In the genomic region with DNA sequence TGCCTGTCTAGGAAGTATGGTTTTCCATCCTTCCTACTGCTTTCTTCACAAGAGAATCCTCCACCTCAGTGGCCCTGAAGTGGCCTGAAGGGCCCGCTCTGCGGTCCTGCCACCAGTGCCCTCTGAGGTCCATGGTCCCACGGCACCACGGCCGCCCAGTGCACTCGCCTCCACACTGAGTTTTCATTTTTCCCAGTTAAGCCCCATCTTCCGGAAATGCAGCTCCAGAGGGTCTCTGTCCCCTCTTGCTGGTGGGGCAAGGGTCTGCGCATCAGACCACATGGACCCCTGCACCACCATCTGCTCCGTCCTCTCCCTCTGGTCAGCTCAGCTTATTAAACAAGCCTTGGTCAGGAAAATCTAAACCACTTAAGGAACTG, we compare ENCODE assay signal across 11 cellular contexts. TPM values are rescaled to one million over a fixed set of nuclear protein-coding genes. Genes with fewer than 3 reads are reported as not detected.
DNase-seq lines count a peak whose midpoint lies in the region; ATAC-seq, FAIRE-seq and TF ChIP-seq lines count a peak whose summit lies in the region.
"Had no signal": no experiment of that assay in that cellular context is flagged by ENCODE, and none has a peak within 500 bp of the region (broad histone marks: within the 10 kb centered on the region; RNA-seq: fewer than 3 reads in every experiment).

No MANE protein-coding gene starts in this region.

- H3K27me3 Mint-ChIP-seq in CD14-positive monocyte (ENCODE audit: low read depth in 3 of 3) (peaks cover 0 to 2% (median 1%) of the 10 kb centered on the region in 3 donors), nephron (ENCODE audit: low read depth) (peaks cover 9% of the 10 kb centered on the region)

- TF ChIP-seq EP300 in GM12878 (IDR thresholded peaks at IDR 0.05; ENCODE audit: borderline replicate concordance in 1 of 2, control insufficient read depth in 1 of 2, low read depth in 2 of 2, low read length in 2 of 2), result no peak

- CTCF ChIA-PET in GM12878 (lab: Yijun Ruan, JAX), result interaction anchor here (0.6 to 7.9 kb wide), 4 partner anchors 20 to 1402 kb away, joined by 3 to 196 read pairs (median 36); partner anchors contain the start of gene CAPN10

- no peak for TF ChIP-seq RAD21 in GM12878 (IDR thresholded peaks at IDR 0.05; ENCODE audit: insufficient read depth, low read depth, low read length)

- no peak for DNase-seq in CD14-positive monocyte (ENCODE audit: low spot score)
- no peak for DNase-seq in GM12878 (ENCODE audit: low read depth, low spot score)
- DNase-seq in D721Med (ENCODE audit: insufficient read length, low spot score), result no peak
- no peak for DNase-seq in hypothalamus (lab: John Stamatoyannopoulos, UW)
- no peak for DNase-seq in kidney tubule cell (ENCODE audit: low spot score)
- DNase-seq: DMS 273 treated with DMSO at 0.1 percent for 48 hours, heart left ventricle, NCI-H1694 treated with DMSO at 0.1 percent for 48 hours had no signal

- H3K9me3 ChIP-seq in KOPT-K1 (ENCODE audit: insufficient read depth, low read length, poor library complexity, severe bottlenecking) (no peaks in the 10 kb centered on the region), GM12878 (replicated peaks; ENCODE audit: control insufficient read depth, insufficient read depth, low read length) (no peaks in the 10 kb centered on the region)
- H3K9me3 ChIP-seq: heart left ventricle had no signal

- H3K27ac ChIP-seq in KOPT-K1 (ENCODE audit: low read depth, low read length, poor library complexity, severe bottlenecking), result peak overlapping the region; percentile 85
- peak overlapping the region; percentile 97 for H3K27ac ChIP-seq in GM12878 (ENCODE audit: control insufficient read depth, insufficient read depth)

- POLR2A ChIA-PET in GM12878 (lab: Charles Lee), result interaction anchor here (1.1 to 7.8 kb wide), 5 partner anchors 13 to 58 kb away, joined by 3 to 233 read pairs (median 5); partner anchors contain the start of gene CAPN10

- H3K27me3 ChIP-seq in GM12878 (replicated peaks in 1 of 2; ENCODE audit: control insufficient read depth in 2 of 2, insufficient read depth in 2 of 2, low read length in 1 of 2), result no peaks in the 10 kb centered on the region
- H3K27me3 ChIP-seq: heart left ventricle had no signal

- no peak overlapping the region for H3K4me3 ChIP-seq in GM12878

- 96% methylated on average over 8 of the region's 9 CpGs for WGBS in GM12878 (ENCODE audit: insufficient coverage, insufficient replicate concordance, low lambda C conversion rate, missing lambda C conversion rate)

- H3K4me1 ChIP-seq in GM12878 (ENCODE audit: control insufficient read depth, insufficient read depth, low read length), result peaks cover 46% of the 10 kb centered on the region

- H2AFZ ChIP-seq in GM12878 (ENCODE audit: control insufficient read depth, low read depth, low read length), result no peak overlapping the region

- H3K9ac ChIP-seq in GM12878 (ENCODE audit: control insufficient read depth, insufficient read depth, low read length), result no peak overlapping the region

- no peak for TF ChIP-seq POLR2A in GM12878 (IDR thresholded peaks at IDR 0.05; ENCODE audit: low read depth, low read length)

- H3K36me3 ChIP-seq in KOPT-K1 (ENCODE audit: insufficient read depth, low read length) (peaks cover 13% of the 10 kb centered on the region; the same call in 1 of the 2 replicates), GM12878 (ENCODE audit: control insufficient read depth in 2 of 2, insufficient read depth in 2 of 2, low read length in 1 of 2) (peaks cover 0 to 5% of the 10 kb centered on the region in 2 experiments; a peak in 2 of 4 replicates)

- in situ Hi-C loops in GM12878 (cut with MboI), result no loop called here

- H3K79me2 ChIP-seq in GM12878 (ENCODE audit: control insufficient read depth, insufficient read depth, low read length), result peaks cover 48% of the 10 kb centered on the region

- no peaks in the 10 kb centered on the region for H4K20me1 ChIP-seq in GM12878 (ENCODE audit: control insufficient read depth, insufficient read depth)

- ATAC-seq in GM12878 (no peak), GM21515 (IDR thresholded peaks at IDR 0.05; ENCODE audit: unreplicated experiment) (no peak)
- ATAC-seq: heart left ventricle had no signal

- H3K4me2 ChIP-seq in GM12878 (ENCODE audit: control insufficient read depth, insufficient read depth), result peak overlapping the region; percentile 100

- BruUV-seq in GM12878 (replicated peaks; lab: Mats Ljungman, UMichigan), result no TSS peak

- H3K36me3 Mint-ChIP-seq in CD14-positive monocyte (peaks cover 19 to 22% of the 10 kb centered on the region in 2 donors), nephron (ENCODE audit: low read depth) (peaks cover 3% of the 10 kb centered on the region)

- SMC1A ChIA-PET in GM12878 (lab: Charles Lee; ENCODE audit: uncharacterized antibody, unreplicated experiment), result interaction anchor here (1.4 to 12.1 kb wide), 4 partner anchors 17 to 57 kb away, joined by 4 to 124 read pairs (median 28); partner anchors contain the start of gene CAPN10

- no peak for FAIRE-seq in GM12878 (lab: Jason Lieb, UNC)
- FAIRE-seq in D721Med (lab: Jason Lieb, UNC), result no peak

- TF ChIP-seq CTCF in CD14-positive monocyte (IDR thresholded peaks at IDR 0.05) (no peak), GM12878 (IDR thresholded peaks at IDR 0.05 in 2 of 3, conservative IDR thresholded peaks at IDR 0.05 in 1 of 3; ENCODE audit: control insufficient read depth in 2 of 3, extremely low read depth in 1 of 3, insufficient read depth in 1 of 3, low read depth in 3 of 3, low read length in 3 of 3) (no peak), nephron (IDR thresholded peaks at IDR 0.05; ENCODE audit: unreplicated experiment in 3 of 3) (no peak), D721Med (IDR thresholded peaks at IDR 0.05; ENCODE audit: insufficient read depth, missing control alignments) (no peak)

- H3K4me1 Mint-ChIP-seq in CD14-positive monocyte, result peaks cover 69% of the 10 kb centered on the region
- peaks cover 36% of the 10 kb centered on the region for H3K4me1 Mint-ChIP-seq in nephron

- RAD21 ChIA-PET in GM12878 (lab: Charles Lee; ENCODE audit: unreplicated experiment), result interaction anchor here (1.9 to 11.7 kb wide), 3 partner anchors 8 to 50 kb away, joined by 5 to 206 read pairs (median 29); partner anchors contain the start of gene CAPN10

- H3K27ac Mint-ChIP-seq in CD14-positive monocyte (peak overlapping the region in 6 of 7 donors; percentile 66 to 100 (median 97)), nephron (no peak overlapping the region)

- H3K9me3 Mint-ChIP-seq in CD14-positive monocyte (no peaks in the 10 kb centered on the region), nephron (no peaks in the 10 kb centered on the region)

- intact Hi-C loops in CD14-positive monocyte (cut with micrococcal nuclease) (loop anchor here in 1 of 2 donors (5.0 kb wide), 1 partner anchor 63 kb away; the partner anchor contains the start of gene GPR35), GM12878 (cut with micrococcal nuclease; ENCODE audit: unreplicated experiment) (no loop called here)

- peak overlapping the region; percentile 20 to 59 for H3K4me3 Mint-ChIP-seq in CD14-positive monocyte
- H3K4me3 Mint-ChIP-seq in nephron, result peak overlapping the region in 2 of 3 experiments; percentile 52 to 68

RNA-seq across cellular contexts. Expression of gene DUSP28, which starts 4.0 kb away (rescaled TPM):
- 10 to 100 TPM; 17.1 to 17.7 TPM for polyA plus RNA-seq in CD14-positive monocyte
- total RNA-seq in GM12878 (2013; cell fraction: nucleolus; rRNA removed), result 10.4 and 11.4 TPM in 2 replicates
- total RNA-seq in GM12878 (2014; rRNA removed), result 8.2 and 8.6 TPM in 2 replicates
- total RNA-seq in GM12878 (2014; rRNA removed; fragmentation: Illumina TruSeq; extraction: Trizol), result 3.4 and 3.6 TPM in 2 replicates
- 4.8 and 5.2 TPM in 2 replicates for total RNA-seq in GM12878 (2021)
- 3.1 TPM for polyA plus RNA-seq in GM12878 (2011; ENCODE audit: low read depth)
- polyA plus RNA-seq in GM12878 (2011; rRNA removed), result 9.5 and 11.0 TPM in 2 replicates
- polyA plus RNA-seq in GM12878 (2011; cell fraction: cytosol; rRNA removed), result 6.3 and 6.4 TPM in 2 replicates
- 3.7 and 5.9 TPM in 2 replicates for polyA plus RNA-seq in GM12878 (2011; cell fraction: nucleus; rRNA removed)
- 7.7 and 8.3 TPM in 2 replicates for polyA plus RNA-seq in GM12878 (2012)
- polyA plus RNA-seq in GM12878 (2014; fragmentation: Illumina TruSeq; extraction: Trizol), result 4.4 and 4.6 TPM in 2 replicates
- polyA plus RNA-seq in GM12878 (2014; fragmentation: Nextera tagmentation; extraction: Ambion mirVana), result 1 to 10 TPM; 2.5 to 3.0 TPM
- polyA plus RNA-seq in GM12878 (2014; rRNA removed), result 6.2 and 7.6 TPM in 2 replicates
- polyA plus RNA-seq in GM12878 (2016; fragmentation: Nextera tagmentation; extraction: Ambion mirVana), result 10 to 100 TPM; 11.6 to 12.5 TPM
- polyA minus RNA-seq in GM12878 (2011; rRNA and poly(A)+ RNA removed), result 7.6 and 10.9 TPM in 2 replicates
- polyA minus RNA-seq in GM12878 (2011; cell fraction: cytosol; rRNA and poly(A)+ RNA removed), result 1.7 and 3.6 TPM in 2 replicates
- 6.4 and 11.9 TPM in 2 replicates for polyA minus RNA-seq in GM12878 (2011; cell fraction: nucleus; rRNA and poly(A)+ RNA removed)

RNA-seq across cellular contexts. Expression of gene RNPEPL1, which starts 4.1 kb away (rescaled TPM):
- 10 to 100 TPM; 15.4 to 36.4 TPM for polyA plus RNA-seq in CD14-positive monocyte
- total RNA-seq in GM12878 (2013; cell fraction: nucleolus; rRNA removed), result 20.1 and 20.4 TPM in 2 replicates
- 18.1 and 21.6 TPM in 2 replicates for total RNA-seq in GM12878 (2014; rRNA removed)
- 5.4 and 6.2 TPM in 2 replicates for total RNA-seq in GM12878 (2014; rRNA removed; fragmentation: Illumina TruSeq; extraction: Trizol)
- 49.5 and 53.5 TPM in 2 replicates for total RNA-seq in GM12878 (2021)
- 13.5 TPM for polyA plus RNA-seq in GM12878 (2011; ENCODE audit: low read depth)
- 2.2 and 5.4 TPM in 2 replicates for polyA plus RNA-seq in GM12878 (2011; rRNA removed)
- polyA plus RNA-seq in GM12878 (2011; cell fraction: cytosol; rRNA removed), result 16.9 and 21.7 TPM in 2 replicates
- 81.1 and 82.2 TPM in 2 replicates for polyA plus RNA-seq in GM12878 (2011; cell fraction: nucleus; rRNA removed)
- 34.1 and 38.3 TPM in 2 replicates for polyA plus RNA-seq in GM12878 (2012)
- polyA plus RNA-seq in GM12878 (2014; fragmentation: Illumina TruSeq; extraction: Trizol), result 1.1 and 6.7 TPM in 2 replicates
- polyA plus RNA-seq in GM12878 (2014; fragmentation: Nextera tagmentation; extraction: Ambion mirVana), result 1 to 10 TPM in 1 of 2 experiments, under 1 TPM in 1; 0.24 to 1.2 TPM
- 32.0 and 42.9 TPM in 2 replicates for polyA plus RNA-seq in GM12878 (2014; rRNA removed)
- 1 to 10 TPM; 6.9 to 9.6 TPM for polyA plus RNA-seq in GM12878 (2016; fragmentation: Nextera tagmentation; extraction: Ambion mirVana)
- 8.1 and 20.4 TPM in 2 replicates for polyA minus RNA-seq in GM12878 (2011; rRNA and poly(A)+ RNA removed)
- polyA minus RNA-seq in GM12878 (2011; cell fraction: cytosol; rRNA and poly(A)+ RNA removed), result 23.8 and 30.4 TPM in 2 replicates
- 12.5 and 29.9 TPM in 2 replicates for polyA minus RNA-seq in GM12878 (2011; cell fraction: nucleus; rRNA and poly(A)+ RNA removed)

RNA-seq across cellular contexts. Expression of gene ANKMY1, which starts 6.4 kb away (rescaled TPM):
- polyA plus RNA-seq in CD14-positive monocyte, result 1 to 10 TPM; 2.1 to 2.9 TPM
- total RNA-seq in GM12878 (2013; cell fraction: nucleolus; rRNA removed), result 30.8 and 36.5 TPM in 2 replicates
- total RNA-seq in GM12878 (2014; rRNA removed), result 8.4 and 11.5 TPM in 2 replicates
- 9.6 and 10.7 TPM in 2 replicates for total RNA-seq in GM12878 (2014; rRNA removed; fragmentation: Illumina TruSeq; extraction: Trizol)
- 15.3 and 19.6 TPM in 2 replicates for total RNA-seq in GM12878 (2021)
- 5.1 TPM for polyA plus RNA-seq in GM12878 (2011; ENCODE audit: low read depth)
- polyA plus RNA-seq in GM12878 (2011; rRNA removed), result 5.8 and 7.3 TPM in 2 replicates
- polyA plus RNA-seq in GM12878 (2011; cell fraction: cytosol; rRNA removed), result 9.3 and 9.6 TPM in 2 replicates
- 17.5 and 21.5 TPM in 2 replicates for polyA plus RNA-seq in GM12878 (2011; cell fraction: nucleus; rRNA removed)
- 9.4 and 9.8 TPM in 2 replicates for polyA plus RNA-seq in GM12878 (2012)
- 9.0 and 15.1 TPM in 2 replicates for polyA plus RNA-seq in GM12878 (2014; fragmentation: Illumina TruSeq; extraction: Trizol)
- polyA plus RNA-seq in GM12878 (2014; fragmentation: Nextera tagmentation; extraction: Ambion mirVana), result 1 to 10 TPM; 1.1 to 2.4 TPM
- 11.6 and 13.8 TPM in 2 replicates for polyA plus RNA-seq in GM12878 (2014; rRNA removed)
- 10 to 100 TPM; 10.3 to 11.5 TPM for polyA plus RNA-seq in GM12878 (2016; fragmentation: Nextera tagmentation; extraction: Ambion mirVana)
- 12.7 and 18.9 TPM in 2 replicates for polyA minus RNA-seq in GM12878 (2011; rRNA and poly(A)+ RNA removed)
- 6.4 and 8.2 TPM in 2 replicates for polyA minus RNA-seq in GM12878 (2011; cell fraction: cytosol; rRNA and poly(A)+ RNA removed)
- 13.8 and 23.8 TPM in 2 replicates for polyA minus RNA-seq in GM12878 (2011; cell fraction: nucleus; rRNA and poly(A)+ RNA removed)

RNA-seq across cellular contexts. Expression of gene CAPN10, which starts 22.4 kb away (rescaled TPM):
- polyA plus RNA-seq in CD14-positive monocyte (1 to 10 TPM; 7.3 to 7.4 TPM), GM12878 (2011; rRNA removed) (6.0 and 10.3 TPM in 2 replicates), GM12878 (2014; fragmentation: Illumina TruSeq; extraction: Trizol) (2.4 and 7.3 TPM in 2 replicates), GM12878 (2014; fragmentation: Nextera tagmentation; extraction: Ambion mirVana) (1 to 10 TPM in 1 of 2 experiments, under 1 TPM in 1; 0.37 to 1.6 TPM), GM12878 (2014; rRNA removed) (38.2 and 46.0 TPM in 2 replicates), GM12878 (2016; fragmentation: Nextera tagmentation; extraction: Ambion mirVana) (10 to 100 TPM; 22.6 to 27.1 TPM)
- 79.8 and 82.5 TPM in 2 replicates for total RNA-seq in GM12878 (2013; cell fraction: nucleolus; rRNA removed)
- total RNA-seq in GM12878 (2014; rRNA removed) (26.6 and 32.9 TPM in 2 replicates), GM12878 (2014; rRNA removed; fragmentation: Illumina TruSeq; extraction: Trizol) (8.4 and 12.4 TPM in 2 replicates), GM12878 (2021) (31.5 and 40.6 TPM in 2 replicates)
- 4.5 TPM for polyA plus RNA-seq in GM12878 (2011; ENCODE audit: low read depth)
- 9.9 and 23.2 TPM in 2 replicates for polyA plus RNA-seq in GM12878 (2011; cell fraction: cytosol; rRNA removed)
- 159 and 187 TPM in 2 replicates for polyA plus RNA-seq in GM12878 (2011; cell fraction: nucleus; rRNA removed)
- 19.0 and 21.0 TPM in 2 replicates for polyA plus RNA-seq in GM12878 (2012)
- polyA minus RNA-seq in GM12878 (2011; rRNA and poly(A)+ RNA removed), result 7.5 and 13.8 TPM in 2 replicates
- polyA minus RNA-seq in GM12878 (2011; cell fraction: cytosol; rRNA and poly(A)+ RNA removed), result 7.4 and 9.0 TPM in 2 replicates
- 31.7 and 59.3 TPM in 2 replicates for polyA minus RNA-seq in GM12878 (2011; cell fraction: nucleus; rRNA and poly(A)+ RNA removed)

Comparison
In these comparisons a context has a peak if more than half of its experiments do, and no peak if none do; other contexts are left out.
1. H3K27ac Mint-ChIP-seq: peak in CD14-positive monocyte (6 of 7); none in nephron (0 of 3).